Comparison of ENCODE assay signal across 16 cellular contexts in the genomic region with DNA sequence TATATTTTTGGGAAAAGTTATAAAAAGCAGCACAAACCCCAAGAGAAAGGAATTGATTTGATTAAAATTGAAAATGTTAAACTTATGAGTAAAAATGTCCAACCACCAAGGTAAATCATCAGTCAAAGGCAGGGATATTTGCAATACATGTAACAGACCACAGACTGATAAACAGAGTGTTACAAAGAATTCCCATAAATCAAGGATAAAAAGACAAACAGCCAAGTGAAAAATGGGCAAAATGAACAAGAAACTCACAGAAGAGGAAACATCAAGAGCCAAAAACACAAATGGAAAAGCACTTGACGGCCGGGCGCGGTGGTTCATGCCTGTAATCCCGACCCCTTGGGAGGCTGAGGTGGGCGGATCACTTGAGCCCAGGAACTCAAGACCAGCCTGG.
DNase-seq lines count a peak whose midpoint lies in the region; TF ChIP-seq lines count a peak whose summit lies in the region.
"Had no signal": no experiment of that assay in that cellular context is flagged by ENCODE, and none has a peak within 500 bp of the region (broad histone marks: within the 10 kb centered on the region; RNA-seq: fewer than 3 reads in every experiment).

No MANE protein-coding gene starts in this region.

- no peaks in the 10 kb centered on the region for H3F3A ChIP-seq in smooth muscle cell (ENCODE audit: low read depth)

- H3K79me2 ChIP-seq in smooth muscle cell (ENCODE audit: low read depth), result no peaks in the 10 kb centered on the region

- peaks cover 0 to 8% (median 5%) of the 10 kb centered on the region in 11 experiments; a peak in 6 of 22 replicates for H3K9me3 ChIP-seq in BLaER1 treated with 17β-estradiol and CSF1 and Interleukin-3, amounts not matched to agents 10 nM and 100 nM (replicated peaks in 1 of 11)
- H3K9me3 ChIP-seq in endodermal cell (ENCODE audit: control insufficient read depth, low read length) (no peaks in the 10 kb centered on the region), smooth muscle cell (replicated peaks; ENCODE audit: low read depth) (no peaks in the 10 kb centered on the region), SJCRH30 (replicated peaks) (no peaks in the 10 kb centered on the region)
- H3K9me3 ChIP-seq: HAP-1 had no signal

- H3K36me3 Mint-ChIP-seq in endodermal cell (ENCODE audit: low read depth), result no peaks in the 10 kb centered on the region
- H3K36me3 Mint-ChIP-seq: CD14-positive monocyte; CD8-positive, alpha-beta memory T cell had no signal

- no peak overlapping the region for H3K4me3 Mint-ChIP-seq in endodermal cell
- H3K4me3 Mint-ChIP-seq: CD4-positive, alpha-beta T cell; CD8-positive, alpha-beta memory T cell; GM23338; HFFc6 had no signal

- H3K27ac ChIP-seq in BLaER1 treated with 17β-estradiol and CSF1 and Interleukin-3, amounts not matched to agents 10 nM and 100 nM, result peak overlapping the region in 2 of 11 experiments; percentile 1 to 46; a peak in 2 of 22 replicates
- no peak overlapping the region for H3K27ac ChIP-seq in endodermal cell (ENCODE audit: low read depth, low read length)
- no peak overlapping the region for H3K27ac ChIP-seq in smooth muscle cell (ENCODE audit: low read depth)
- no peak overlapping the region for H3K27ac ChIP-seq in SJCRH30

- no peak for TF ChIP-seq CTCF in endodermal cell (conservative IDR thresholded peaks at IDR 0.05)
- TF ChIP-seq CTCF in smooth muscle cell (IDR thresholded peaks at IDR 0.05; ENCODE audit: borderline replicate concordance, insufficient read depth, poor library complexity, severe bottlenecking), result no peak

- peak overlapping the region; percentile 36 to 79 (median 70); a peak in 20 of 22 replicates for H3K4me2 ChIP-seq in BLaER1 treated with 17β-estradiol and CSF1 and Interleukin-3, amounts not matched to agents 10 nM and 100 nM
- H3K4me2 ChIP-seq in smooth muscle cell, result no peak overlapping the region
- H3K4me2 ChIP-seq: GM23338 had no signal

- H3K36me3 ChIP-seq in BLaER1 treated with 17β-estradiol and CSF1 and Interleukin-3, amounts not matched to agents 10 nM and 100 nM, result no peaks in the 10 kb centered on the region
- H3K36me3 ChIP-seq in endodermal cell (ENCODE audit: control insufficient read depth, insufficient read depth, low read length) (no peaks in the 10 kb centered on the region), smooth muscle cell (ENCODE audit: low read depth) (no peaks in the 10 kb centered on the region), SJCRH30 (no peaks in the 10 kb centered on the region)
- H3K36me3 ChIP-seq: HAP-1 had no signal

- peaks cover 15 to 28% (median 25%) of the 10 kb centered on the region in 10 experiments for H3K4me1 ChIP-seq in BLaER1 treated with 17β-estradiol and CSF1 and Interleukin-3, amounts not matched to agents 10 nM and 100 nM
- H3K4me1 ChIP-seq in endodermal cell (ENCODE audit: control insufficient read depth, insufficient read depth, low read length) (peaks cover 4% of the 10 kb centered on the region), smooth muscle cell (ENCODE audit: low read depth) (no peaks in the 10 kb centered on the region), SJCRH30 (peaks cover 21% of the 10 kb centered on the region)
- H3K4me1 ChIP-seq: HAP-1 had no signal

- no peaks in the 10 kb centered on the region for H4K20me1 ChIP-seq in BLaER1 treated with 17β-estradiol and CSF1 and Interleukin-3, amounts not matched to agents 10 nM and 100 nM
- H4K20me1 ChIP-seq in smooth muscle cell (ENCODE audit: low read depth), result no peaks in the 10 kb centered on the region

- 96 to 97% methylated on average over 6 of the region's 6 CpGs for WGBS in endodermal cell (ENCODE audit: insufficient coverage in 1 of 2, insufficient read length in 1 of 2), 2 experiments
- 95% methylated on average over 6 of the region's 6 CpGs for WGBS in smooth muscle cell (ENCODE audit: low lambda C conversion rate)

- H2AFZ ChIP-seq in smooth muscle cell (ENCODE audit: low read depth), result no peak overlapping the region
- H2AFZ ChIP-seq: GM23338 had no signal

- H3K4me3 ChIP-seq in BLaER1 treated with 17β-estradiol and CSF1 and Interleukin-3, amounts not matched to agents 10 nM and 100 nM, result no peak overlapping the region
- H3K4me3 ChIP-seq in endodermal cell (ENCODE audit: low read length) (no peak overlapping the region), smooth muscle cell (no peak overlapping the region), SJCRH30 (no peak overlapping the region)
- H3K4me3 ChIP-seq: GM23338, HAP-1 had no signal

- DNase-seq in M059J (ENCODE audit: low read depth) (peak; percentile 5), endodermal cell (peak; percentile 22), smooth muscle cell (lab: John Stamatoyannopoulos, UW; ENCODE audit: unreplicated experiment) (no peak), NCI-H2227 treated with DMSO at 0.1 percent for 48 hours (lab: John Stamatoyannopoulos, UW) (no peak), SJCRH30 (no peak)
- DNase-seq: CD4-positive, alpha-beta T cell; CD8-positive, alpha-beta memory T cell; DMS 273 treated with DMSO at 0.1 percent for 48 hours; DMS79; EL; GF-D8; HFFc6 had no signal

- no peaks in the 10 kb centered on the region for H3K9me3 Mint-ChIP-seq in endodermal cell
- H3K9me3 Mint-ChIP-seq: CD4-positive, alpha-beta T cell had no signal

- no peaks in the 10 kb centered on the region for H3K27me3 ChIP-seq in BLaER1 treated with 17β-estradiol and CSF1 and Interleukin-3, amounts not matched to agents 10 nM and 100 nM
- H3K27me3 ChIP-seq in endodermal cell (ENCODE audit: control insufficient read depth, insufficient read depth, low read length, poor library complexity, severe bottlenecking) (no peaks in the 10 kb centered on the region), smooth muscle cell (ENCODE audit: low read depth) (no peaks in the 10 kb centered on the region), SJCRH30 (no peaks in the 10 kb centered on the region)

- 0 out of 22 replicates have a peak overlapping the region, but pooled peaks of 1 of the 11 experiments have one; percentile 5 for H3K9ac ChIP-seq in BLaER1 treated with 17β-estradiol and CSF1 and Interleukin-3, amounts not matched to agents 10 nM and 100 nM
- H3K9ac ChIP-seq in endodermal cell (ENCODE audit: extremely low read depth, low read length, poor library complexity, severe bottlenecking) (no peak overlapping the region), smooth muscle cell (ENCODE audit: low read depth) (no peak overlapping the region)

- H3K27me3 Mint-ChIP-seq in endodermal cell (ENCODE audit: insufficient read depth), result peaks cover 25% of the 10 kb centered on the region
- H3K27me3 Mint-ChIP-seq: CD4-positive, alpha-beta T cell had no signal

- peaks cover 7% of the 10 kb centered on the region for H3K4me1 Mint-ChIP-seq in endodermal cell
- H3K4me1 Mint-ChIP-seq: CD8-positive, alpha-beta memory T cell had no signal

- no peak overlapping the region for H3K27ac Mint-ChIP-seq in endodermal cell
- H3K27ac Mint-ChIP-seq: CD4-positive, alpha-beta T cell; CD8-positive, alpha-beta memory T cell; GM23338; HFFc6 had no signal

Comparison
In these comparisons a context has a peak if more than half of its experiments do, and no peak if none do; other contexts are left out.
1. DNase-seq: peak in M059J (single experiment) and endodermal cell (single experiment); none in smooth muscle cell (single experiment), NCI-H2227 treated with DMSO at 0.1 percent for 48 hours (single experiment) and SJCRH30 (0 of 2).